1 cellular context compared by ENCODE assay signal in the genomic region with DNA sequence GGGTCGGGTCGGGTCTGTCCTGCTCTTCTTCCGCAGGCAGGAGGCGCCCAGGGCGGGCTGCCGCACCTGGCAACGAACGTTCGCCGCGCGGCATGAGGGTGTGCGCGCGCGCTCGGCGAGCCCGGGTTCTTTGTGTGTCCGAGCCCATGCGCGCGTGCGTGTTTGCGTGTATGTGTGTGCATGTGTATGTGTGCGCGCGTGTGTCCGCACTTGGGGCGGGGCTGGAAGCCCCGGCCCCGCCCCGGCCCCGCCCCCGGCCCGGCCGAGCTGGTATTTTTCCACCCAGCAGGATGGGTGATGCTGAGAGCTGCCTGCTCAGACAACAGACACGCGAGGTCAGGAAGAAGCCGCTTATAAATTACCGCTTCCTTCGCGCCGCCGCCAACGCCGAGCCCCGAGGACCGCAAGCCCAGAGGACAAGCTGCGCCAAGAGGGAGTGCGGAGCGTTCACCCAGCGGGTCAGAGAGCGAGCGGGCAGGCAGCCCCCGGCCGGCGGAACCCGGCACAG.
A peak's percentile ranks its signal among the peaks of the same experiment; 100 is the strongest.
TF ChIP-seq lines count a peak whose summit lies in the region.

A gene (plus strand): TSS at position 303 of the 508 bp plus-strand sequence. CDS start 41,029 bp downstream, outside the sequence.

TF ChIP-seq in K562, 482 proteins besides CTCF, POLR2A, EP300 and RAD21 (continued from another document):
- TF ChIP-seq ARNT (IDR thresholded peaks at IDR 0.05) (no peak), CBFB (CRISPR knock-in tag; IDR thresholded peaks at IDR 0.05) (no peak), EHMT2 (IDR thresholded peaks at IDR 0.05) (no peak), NR2C1 (IDR thresholded peaks at IDR 0.05) (no peak), NR2C1 (tag; IDR thresholded peaks at IDR 0.05) (no peak), MCM2 (IDR thresholded peaks at IDR 0.05; ENCODE audit: low read depth) (no peak), ZSCAN32 (CRISPR knock-in tag; IDR thresholded peaks at IDR 0.05) (no peak), POLR2AphosphoS5 (IDR thresholded peaks at IDR 0.05; ENCODE audit: control insufficient read depth, insufficient read depth, low read depth, low read length) (peak; percentile 81), FOXA1 (IDR thresholded peaks at IDR 0.05; ENCODE audit: borderline replicate concordance) (no peak), CEBPG (CRISPR knock-in tag; IDR thresholded peaks at IDR 0.05) (no peak), CEBPG (tag; conservative IDR thresholded peaks at IDR 0.05 in 1 of 2, IDR thresholded peaks at IDR 0.05 in 1 of 2) (no peak)
- TF ChIP-seq, protein P1, sequence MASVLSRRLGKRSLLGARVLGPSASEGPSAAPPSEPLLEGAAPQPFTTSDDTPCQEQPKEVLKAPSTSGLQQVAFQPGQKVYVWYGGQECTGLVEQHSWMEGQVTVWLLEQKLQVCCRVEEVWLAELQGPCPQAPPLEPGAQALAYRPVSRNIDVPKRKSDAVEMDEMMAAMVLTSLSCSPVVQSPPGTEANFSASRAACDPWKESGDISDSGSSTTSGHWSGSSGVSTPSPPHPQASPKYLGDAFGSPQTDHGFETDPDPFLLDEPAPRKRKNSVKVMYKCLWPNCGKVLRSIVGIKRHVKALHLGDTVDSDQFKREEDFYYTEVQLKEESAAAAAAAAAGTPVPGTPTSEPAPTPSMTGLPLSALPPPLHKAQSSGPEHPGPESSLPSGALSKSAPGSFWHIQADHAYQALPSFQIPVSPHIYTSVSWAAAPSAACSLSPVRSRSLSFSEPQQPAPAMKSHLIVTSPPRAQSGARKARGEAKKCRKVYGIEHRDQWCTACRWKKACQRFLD (CRISPR knock-in tag; IDR thresholded peaks at IDR 0.05): peak; percentile 65
- TF ChIP-seq, protein P2, sequence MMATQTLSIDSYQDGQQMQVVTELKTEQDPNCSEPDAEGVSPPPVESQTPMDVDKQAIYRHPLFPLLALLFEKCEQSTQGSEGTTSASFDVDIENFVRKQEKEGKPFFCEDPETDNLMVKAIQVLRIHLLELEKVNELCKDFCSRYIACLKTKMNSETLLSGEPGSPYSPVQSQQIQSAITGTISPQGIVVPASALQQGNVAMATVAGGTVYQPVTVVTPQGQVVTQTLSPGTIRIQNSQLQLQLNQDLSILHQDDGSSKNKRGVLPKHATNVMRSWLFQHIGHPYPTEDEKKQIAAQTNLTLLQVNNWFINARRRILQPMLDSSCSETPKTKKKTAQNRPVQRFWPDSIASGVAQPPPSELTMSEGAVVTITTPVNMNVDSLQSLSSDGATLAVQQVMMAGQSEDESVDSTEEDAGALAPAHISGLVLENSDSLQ (IDR thresholded peaks at IDR 0.05): 0 out of 2 replicates have a peak, but pooled peaks have one; percentile 6
